Comparison of ENCODE assay signal across 8 cellular contexts in the genomic region with DNA sequence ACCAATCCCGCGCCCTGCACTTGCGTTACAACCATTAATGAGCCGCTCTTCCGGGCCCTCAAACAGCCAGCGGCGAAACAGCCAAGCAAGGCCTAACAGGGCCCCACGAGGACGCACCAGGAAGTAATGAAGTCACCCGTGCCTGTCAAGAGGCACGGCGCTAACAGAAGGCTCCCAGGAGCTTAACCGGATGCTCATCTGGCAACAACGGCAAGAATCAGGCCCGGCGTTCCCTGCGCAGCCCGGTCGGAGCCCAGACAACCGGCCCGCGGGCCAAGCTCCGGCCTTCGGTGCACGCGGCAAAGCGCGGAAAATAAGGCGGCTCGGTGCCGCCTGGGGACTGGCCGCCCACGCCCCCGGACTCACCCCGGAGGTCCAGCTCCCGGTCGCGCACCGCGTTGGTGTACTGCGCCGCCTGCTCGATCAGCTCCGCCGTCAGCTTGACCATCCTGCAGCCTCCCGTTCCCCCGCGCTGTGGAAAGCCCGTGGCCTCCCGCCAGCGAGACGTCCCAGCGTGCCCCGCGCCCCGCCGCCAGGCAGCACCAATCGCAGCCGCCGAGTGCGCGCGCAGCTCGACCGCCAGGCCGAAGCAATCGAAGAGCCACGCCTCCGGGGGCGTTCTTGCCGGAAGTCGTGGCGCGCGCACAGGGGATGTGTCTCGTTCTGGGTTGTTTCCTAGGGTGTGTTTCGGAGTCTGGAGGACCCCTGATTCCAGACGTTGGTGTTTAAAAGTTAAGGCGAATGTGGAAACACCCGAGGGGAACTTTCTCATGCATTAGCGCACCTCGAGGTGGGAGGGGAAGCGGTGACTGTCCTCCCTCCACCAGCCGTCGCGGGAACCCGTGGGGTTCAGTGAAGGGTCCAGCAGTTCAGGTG. TPM values are rescaled to one million over a fixed set of nuclear protein-coding genes. Genes with fewer than 3 reads are reported as not detected.
DNase-seq lines count a peak whose midpoint lies in the region; ATAC-seq and TF ChIP-seq lines count a peak whose summit lies in the region.

A gene (minus strand): TSS at position 518 of the 876 bp plus-strand sequence. CDS start 70 bp downstream, at position 448.

- peak within 1 kb of the TSS; percentile 80 for H3K4me2 ChIP-seq in MM.1S (ENCODE audit: low read depth, low read length)
- H3K4me2 ChIP-seq in neural cell (ENCODE audit: low read length), result peak within 1 kb of the TSS; percentile 75

- H3K27me3 Mint-ChIP-seq in stimulated activated naive CD8-positive, alpha-beta T cell treated with anti-CD3 and anti-CD28 coated beads, Interleukin-15, amount 100 ng/mL, for 72 hours, result no peaks in the 10 kb centered on the region

- H3K4me3 Mint-ChIP-seq in stimulated activated naive CD8-positive, alpha-beta T cell treated with anti-CD3 and anti-CD28 coated beads, Interleukin-15, amount 100 ng/mL, for 72 hours, result peak within 1 kb of the TSS; percentile 97

- H3K4me1 Mint-ChIP-seq in stimulated activated naive CD8-positive, alpha-beta T cell treated with anti-CD3 and anti-CD28 coated beads, Interleukin-15, amount 100 ng/mL, for 72 hours, result peaks cover 52% of the 10 kb centered on the region

- H3F3A ChIP-seq in MM.1S (ENCODE audit: insufficient read depth, low read length) (peaks cover 18% of the 10 kb centered on the region), neural cell (ENCODE audit: insufficient read depth, low read length, poor library complexity, severe bottlenecking) (peaks cover 8% of the 10 kb centered on the region)

- peak within 1 kb of the TSS; percentile 98 to 99 for H3K27ac Mint-ChIP-seq in stimulated activated naive CD8-positive, alpha-beta T cell treated with anti-CD3 and anti-CD28 coated beads, Interleukin-15, amount 100 ng/mL, for 72 hours

- H3K4me1 ChIP-seq in ES-I3 (ENCODE audit: insufficient read depth, low read length) (peaks cover 5% of the 10 kb centered on the region), HAP-1 (peaks cover 17% of the 10 kb centered on the region), MM.1S (ENCODE audit: low read length) (peaks cover 16% of the 10 kb centered on the region)

- peak within 1 kb of the TSS; percentile 93 for H3K9ac ChIP-seq in ES-I3 (ENCODE audit: low read depth, low read length)
- peak within 1 kb of the TSS; percentile 94 for H3K9ac ChIP-seq in MM.1S (ENCODE audit: low read length)
- H3K9ac ChIP-seq in neural cell (ENCODE audit: low read length), result peak within 1 kb of the TSS; percentile 88

- TF ChIP-seq EP300 in neural cell (conservative IDR thresholded peaks at IDR 0.05; ENCODE audit: poor library complexity, severe bottlenecking), result peak; percentile 56

- H3K9me3 ChIP-seq in ES-I3 (ENCODE audit: control insufficient read depth, insufficient read depth, low read length) (no peaks in the 10 kb centered on the region), HAP-1 (no peaks in the 10 kb centered on the region), MM.1S (replicated peaks; ENCODE audit: insufficient read depth, low read length) (no peaks in the 10 kb centered on the region), neural cell (ENCODE audit: low read length) (no peaks in the 10 kb centered on the region)

- H3K9me3 Mint-ChIP-seq in stimulated activated naive CD8-positive, alpha-beta T cell treated with anti-CD3 and anti-CD28 coated beads, Interleukin-15, amount 100 ng/mL, for 72 hours, result no peaks in the 10 kb centered on the region

- in situ Hi-C loops in HAP-1 (cut with MboI; ENCODE audit: low sequenced_read_pairs), result loop anchor here (5.0 kb wide), 1 partner anchor 347 kb away; no protein-coding TSS in a partner anchor

- H3K79me2 ChIP-seq in MM.1S (ENCODE audit: low read length) (peaks cover 52% of the 10 kb centered on the region), neural cell (replicated peaks; ENCODE audit: insufficient read depth, low read length) (peaks cover 49% of the 10 kb centered on the region)

- peak; percentile 93 to 97 for DNase-seq in HAP-1 (ENCODE audit: low spot score in 2 of 2)
- peak; percentile 98 for DNase-seq in MM.1S
- DNase-seq in SHP77 treated with DMSO at 0.1 percent for 48 hours (lab: John Stamatoyannopoulos, UW), result peak; percentile 68
- DNase-seq in activated effector memory CD4-positive, alpha-beta T cell treated with anti-CD3 and anti-CD28 coated beads, Interleukin-2, amount 50 U/mL, for 16 hours, result peak; percentile 99
- DNase-seq in fibroblast of the conjunctiva (ENCODE audit: low read depth), result peak; percentile 91
- DNase-seq in stimulated activated naive CD8-positive, alpha-beta T cell treated with anti-CD3 and anti-CD28 coated beads, Interleukin-15, amount 100 ng/mL, for 72 hours, result peak; percentile 96 to 97

- ATAC-seq in stimulated activated naive CD8-positive, alpha-beta T cell treated with anti-CD3 and anti-CD28 coated beads, Interleukin-15, amount 100 ng/mL, for 72 hours, result peak; percentile 90

- H3K9me2 ChIP-seq in MM.1S (replicated peaks; ENCODE audit: insufficient read depth, low read length), result no peaks in the 10 kb centered on the region
- H3K9me2 ChIP-seq in neural cell (ENCODE audit: insufficient read depth, low read length), result no peaks in the 10 kb centered on the region

- H4K20me1 ChIP-seq in MM.1S (ENCODE audit: insufficient read depth, low read length) (peaks cover 25% of the 10 kb centered on the region), neural cell (ENCODE audit: insufficient read depth) (peaks cover 3% of the 10 kb centered on the region)

- H3K27ac ChIP-seq in MM.1S (ENCODE audit: low read length), result peak within 1 kb of the TSS; percentile 86
- H3K27ac ChIP-seq in neural cell (ENCODE audit: low read length), result peak within 1 kb of the TSS; percentile 87

- H3K4me3 ChIP-seq in HAP-1 (peak within 1 kb of the TSS; percentile 76), MM.1S (ENCODE audit: low read length) (peak within 1 kb of the TSS; percentile 90), neural cell (ENCODE audit: low read length) (peak within 1 kb of the TSS; percentile 93)

- H3K36me3 ChIP-seq in ES-I3 (ENCODE audit: insufficient read depth, low read length), result no peaks in the 10 kb centered on the region
- peaks cover 21% of the 10 kb centered on the region for H3K36me3 ChIP-seq in HAP-1 (replicated peaks)
- peaks cover 16% of the 10 kb centered on the region; the same call in 1 of the 2 replicates for H3K36me3 ChIP-seq in MM.1S (replicated peaks; ENCODE audit: insufficient read depth, low read length)
- no peaks in the 10 kb centered on the region for H3K36me3 ChIP-seq in neural cell (ENCODE audit: insufficient read depth, low read length)

- no peak for TF ChIP-seq RAD21 in neural cell (conservative IDR thresholded peaks at IDR 0.05)

- no peak for TF ChIP-seq CTCF in MM.1S (IDR thresholded peaks at IDR 0.05; ENCODE audit: low read length)
- TF ChIP-seq CTCF in neural cell (IDR thresholded peaks at IDR 0.05; ENCODE audit: poor library complexity, severe bottlenecking), result no peak

- H3K27me3 ChIP-seq in HAP-1 (ENCODE audit: low read depth), result no peaks in the 10 kb centered on the region
- H3K27me3 ChIP-seq in MM.1S (replicated peaks; ENCODE audit: insufficient read depth, low read length), result no peaks in the 10 kb centered on the region
- H3K27me3 ChIP-seq in neural cell (ENCODE audit: insufficient read depth, low read depth, low read length), result no peaks in the 10 kb centered on the region

- peak within 1 kb of the TSS; percentile 84 for H2AFZ ChIP-seq in MM.1S (ENCODE audit: low read length)
- H2AFZ ChIP-seq in neural cell (ENCODE audit: low read depth, low read length), result peak within 1 kb of the TSS; percentile 84

TF ChIP-seq in neural cell, 6 proteins besides CTCF, POLR2A, EP300 and RAD21:
- TF ChIP-seq TAF1 (IDR thresholded peaks at IDR 0.05; ENCODE audit: low read depth) (peak; percentile 68), SMC3 (conservative IDR thresholded peaks at IDR 0.05; ENCODE audit: poor library complexity) (no peak), MXI1 (conservative IDR thresholded peaks at IDR 0.05; ENCODE audit: poor library complexity, severe bottlenecking) (peak; percentile 95), POLR2AphosphoS5 (IDR thresholded peaks at IDR 0.05) (peak; percentile 95), EZH2 (IDR thresholded peaks at IDR 0.05; ENCODE audit: borderline replicate concordance, insufficient read depth, low read length, poor library complexity, severe bottlenecking) (no peak)
- TF ChIP-seq, protein P1, sequence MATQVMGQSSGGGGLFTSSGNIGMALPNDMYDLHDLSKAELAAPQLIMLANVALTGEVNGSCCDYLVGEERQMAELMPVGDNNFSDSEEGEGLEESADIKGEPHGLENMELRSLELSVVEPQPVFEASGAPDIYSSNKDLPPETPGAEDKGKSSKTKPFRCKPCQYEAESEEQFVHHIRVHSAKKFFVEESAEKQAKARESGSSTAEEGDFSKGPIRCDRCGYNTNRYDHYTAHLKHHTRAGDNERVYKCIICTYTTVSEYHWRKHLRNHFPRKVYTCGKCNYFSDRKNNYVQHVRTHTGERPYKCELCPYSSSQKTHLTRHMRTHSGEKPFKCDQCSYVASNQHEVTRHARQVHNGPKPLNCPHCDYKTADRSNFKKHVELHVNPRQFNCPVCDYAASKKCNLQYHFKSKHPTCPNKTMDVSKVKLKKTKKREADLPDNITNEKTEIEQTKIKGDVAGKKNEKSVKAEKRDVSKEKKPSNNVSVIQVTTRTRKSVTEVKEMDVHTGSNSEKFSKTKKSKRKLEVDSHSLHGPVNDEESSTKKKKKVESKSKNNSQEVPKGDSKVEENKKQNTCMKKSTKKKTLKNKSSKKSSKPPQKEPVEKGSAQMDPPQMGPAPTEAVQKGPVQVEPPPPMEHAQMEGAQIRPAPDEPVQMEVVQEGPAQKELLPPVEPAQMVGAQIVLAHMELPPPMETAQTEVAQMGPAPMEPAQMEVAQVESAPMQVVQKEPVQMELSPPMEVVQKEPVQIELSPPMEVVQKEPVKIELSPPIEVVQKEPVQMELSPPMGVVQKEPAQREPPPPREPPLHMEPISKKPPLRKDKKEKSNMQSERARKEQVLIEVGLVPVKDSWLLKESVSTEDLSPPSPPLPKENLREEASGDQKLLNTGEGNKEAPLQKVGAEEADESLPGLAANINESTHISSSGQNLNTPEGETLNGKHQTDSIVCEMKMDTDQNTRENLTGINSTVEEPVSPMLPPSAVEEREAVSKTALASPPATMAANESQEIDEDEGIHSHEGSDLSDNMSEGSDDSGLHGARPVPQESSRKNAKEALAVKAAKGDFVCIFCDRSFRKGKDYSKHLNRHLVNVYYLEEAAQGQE (IDR thresholded peaks at IDR 0.05; ENCODE audit: borderline replicate concordance), result no peak
TF ChIP-seq in neural cell: peak in this region for 3.

RNA-seq across cellular contexts. Expression of the gene that starts here (rescaled TPM):
- 34.7 and 53.6 TPM in 2 replicates for polyA plus RNA-seq in neural cell
- 30.7 and 38.1 TPM in 2 replicates for polyA minus RNA-seq in neural cell

Comparison
In these comparisons a context has a peak if more than half of its experiments do, and no peak if none do; other contexts are left out.
1. Peak in every context shown above with its lines: DNase-seq, ATAC-seq, H3K4me3 ChIP-seq and H3K27ac ChIP-seq.